Comparison of ENCODE assay signal across 9 cellular contexts in the genomic region with DNA sequence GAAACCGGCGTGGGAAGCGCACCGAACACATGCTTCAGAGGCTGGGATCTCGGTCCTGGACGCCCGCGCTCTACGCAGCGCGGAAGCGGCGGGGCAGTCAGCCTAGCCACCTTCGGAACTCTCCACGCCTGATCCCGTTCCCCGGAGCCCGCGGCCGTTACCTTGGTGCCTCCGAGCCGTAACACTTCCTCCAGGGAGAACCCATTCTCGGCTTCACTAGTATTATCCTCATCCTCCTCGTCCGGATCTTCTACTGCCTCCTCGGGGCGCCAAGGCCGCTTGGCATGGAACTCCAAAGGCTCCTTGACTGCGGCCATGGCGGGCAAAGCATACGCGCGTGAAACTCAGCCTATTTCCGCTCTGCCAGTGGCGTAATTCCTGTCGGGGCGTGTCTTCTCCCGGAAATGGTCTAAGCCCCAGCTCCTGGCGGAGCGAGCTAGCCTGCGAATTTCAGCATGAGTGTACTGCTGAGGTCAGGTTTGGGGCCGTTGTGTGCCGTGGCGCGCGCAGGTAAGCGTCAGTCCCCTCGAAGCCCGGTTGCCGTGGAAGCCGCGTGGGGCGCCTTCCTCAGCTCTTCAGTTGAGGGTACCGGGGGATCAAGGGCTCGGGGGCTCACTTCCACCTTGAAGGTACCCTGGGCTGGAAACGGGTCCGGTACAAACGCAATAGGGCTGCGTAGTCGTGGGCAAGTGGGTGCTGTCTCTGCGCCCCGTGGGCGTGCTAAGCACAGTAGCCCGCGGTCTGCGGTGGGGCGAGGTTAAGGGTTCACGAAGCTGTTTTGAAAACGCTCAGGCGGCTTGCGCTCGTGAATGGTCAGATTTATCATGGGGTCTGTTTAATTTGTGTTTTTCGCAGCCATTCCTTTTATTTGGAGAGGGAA. TPM values are rescaled to one million over a fixed set of nuclear protein-coding genes. Genes with fewer than 3 reads are reported as not detected.
DNase-seq lines count a peak whose midpoint lies in the region; ATAC-seq and TF ChIP-seq lines count a peak whose summit lies in the region.
"Had no signal": no experiment of that assay in that cellular context is flagged by ENCODE, and none has a peak within 500 bp of the region (broad histone marks: within the 10 kb centered on the region; RNA-seq: fewer than 3 reads in every experiment).

A gene with protein sequence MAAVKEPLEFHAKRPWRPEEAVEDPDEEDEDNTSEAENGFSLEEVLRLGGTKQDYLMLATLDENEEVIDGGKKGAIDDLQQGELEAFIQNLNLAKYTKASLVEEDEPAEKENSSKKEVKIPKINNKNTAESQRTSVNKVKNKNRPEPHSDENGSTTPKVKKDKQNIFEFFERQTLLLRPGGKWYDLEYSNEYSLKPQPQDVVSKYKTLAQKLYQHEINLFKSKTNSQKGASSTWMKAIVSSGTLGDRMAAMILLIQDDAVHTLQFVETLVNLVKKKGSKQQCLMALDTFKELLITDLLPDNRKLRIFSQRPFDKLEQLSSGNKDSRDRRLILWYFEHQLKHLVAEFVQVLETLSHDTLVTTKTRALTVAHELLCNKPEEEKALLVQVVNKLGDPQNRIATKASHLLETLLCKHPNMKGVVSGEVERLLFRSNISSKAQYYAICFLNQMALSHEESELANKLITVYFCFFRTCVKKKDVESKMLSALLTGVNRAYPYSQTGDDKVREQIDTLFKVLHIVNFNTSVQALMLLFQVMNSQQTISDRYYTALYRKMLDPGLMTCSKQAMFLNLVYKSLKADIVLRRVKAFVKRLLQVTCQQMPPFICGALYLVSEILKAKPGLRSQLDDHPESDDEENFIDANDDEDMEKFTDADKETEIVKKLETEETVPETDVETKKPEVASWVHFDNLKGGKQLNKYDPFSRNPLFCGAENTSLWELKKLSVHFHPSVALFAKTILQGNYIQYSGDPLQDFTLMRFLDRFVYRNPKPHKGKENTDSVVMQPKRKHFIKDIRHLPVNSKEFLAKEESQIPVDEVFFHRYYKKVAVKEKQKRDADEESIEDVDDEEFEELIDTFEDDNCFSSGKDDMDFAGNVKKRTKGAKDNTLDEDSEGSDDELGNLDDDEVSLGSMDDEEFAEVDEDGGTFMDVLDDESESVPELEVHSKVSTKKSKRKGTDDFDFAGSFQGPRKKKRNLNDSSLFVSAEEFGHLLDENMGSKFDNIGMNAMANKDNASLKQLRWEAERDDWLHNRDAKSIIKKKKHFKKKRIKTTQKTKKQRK (minus strand): TSS at position 346 of the 880 bp plus-strand sequence. CDS start 29 bp downstream, at position 317.
A gene with protein sequence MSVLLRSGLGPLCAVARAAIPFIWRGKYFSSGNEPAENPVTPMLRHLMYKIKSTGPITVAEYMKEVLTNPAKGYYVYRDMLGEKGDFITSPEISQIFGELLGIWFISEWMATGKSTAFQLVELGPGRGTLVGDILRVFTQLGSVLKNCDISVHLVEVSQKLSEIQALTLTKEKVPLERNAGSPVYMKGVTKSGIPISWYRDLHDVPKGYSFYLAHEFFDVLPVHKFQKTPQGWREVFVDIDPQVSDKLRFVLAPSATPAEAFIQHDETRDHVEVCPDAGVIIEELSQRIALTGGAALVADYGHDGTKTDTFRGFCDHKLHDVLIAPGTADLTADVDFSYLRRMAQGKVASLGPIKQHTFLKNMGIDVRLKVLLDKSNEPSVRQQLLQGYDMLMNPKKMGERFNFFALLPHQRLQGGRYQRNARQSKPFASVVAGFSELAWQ (plus strand): TSS at position 408 of the 880 bp plus-strand sequence. CDS start 48 bp downstream, at position 456.

- TF ChIP-seq CTCF in colonic mucosa (IDR thresholded peaks at IDR 0.05) = no peak

- CTCF ChIA-PET in activated CD4-positive, alpha-beta T cell treated with anti-CD3 and anti-CD28 coated beads for 36 hours (lab: Charles Lee) = interaction anchor here (0.6 to 1.4 kb wide), 6 partner anchors 11 to 646 kb away, joined by 3 to 5 read pairs (median 4); no protein-coding TSS in a partner anchor

- intact Hi-C loops in activated CD4-positive, alpha-beta T cell treated with anti-CD3 and anti-CD28 coated beads for 36 hours (cut with DNase I, micrococcal nuclease) = loop anchor here (1.0 to 5.0 kb wide), 13 partner anchors 12 to 441 kb away; a partner anchor contains a TSS
- intact Hi-C loops in colonic mucosa (cut with DNase I) (no loop called here), left colon (cut with DNase I, micrococcal nuclease) (no loop called here)

- peaks cover 8% of the 10 kb centered on the region for H3K4me1 ChIP-seq in colonic mucosa

- ATAC-seq in HG03378 (IDR thresholded peaks at IDR 0.05; ENCODE audit: unreplicated experiment) (peak; percentile 90), left colon (peak; percentile 96)
- ATAC-seq in activated CD4-positive, alpha-beta T cell treated with anti-CD3 and anti-CD28 coated beads for 36 hours = peak; percentile 96

- H3K27me3 ChIP-seq in colonic mucosa = no peaks in the 10 kb centered on the region

- peak within 1 kb of the TSS; percentile 86 to 97 for H3K9ac ChIP-seq in colonic mucosa (ENCODE audit: low read depth in 2 of 2, low read length in 2 of 2)

- H3K9me3 ChIP-seq in colonic mucosa = no peaks in the 10 kb centered on the region

- peak; percentile 89 for TF ChIP-seq POLR2A in GM19099 (IDR thresholded peaks at IDR 0.05; ENCODE audit: extremely low read depth, insufficient read length, low read depth)

- no peak within 1 kb of the TSS for H3K27ac Mint-ChIP-seq in activated CD4-positive, alpha-beta T cell treated with anti-CD3 and anti-CD28 coated beads for 36 hours
- H3K27ac Mint-ChIP-seq: brain had no signal

- no peak within 1 kb of the TSS for H3K4me3 Mint-ChIP-seq in activated CD4-positive, alpha-beta T cell treated with anti-CD3 and anti-CD28 coated beads for 36 hours
- H3K4me3 Mint-ChIP-seq: brain had no signal

- peaks cover 36% of the 10 kb centered on the region for H3K36me3 Mint-ChIP-seq in activated CD4-positive, alpha-beta T cell treated with anti-CD3 and anti-CD28 coated beads for 36 hours (ENCODE audit: low read depth)

- DNase-seq in Ammon's horn (ENCODE audit: low spot score) (peak; percentile 95), NCI-H446 treated with DMSO at 0.1 percent for 48 hours (lab: John Stamatoyannopoulos, UW) (peak; percentile 51), colonic mucosa (peak; percentile 95), left colon (peak; percentile 93 to 94)
- DNase-seq in activated CD4-positive, alpha-beta T cell treated with anti-CD3 and anti-CD28 coated beads for 36 hours = peak; percentile 95
- DNase-seq in stimulated activated CD4-positive, alpha-beta T cell treated with anti-CD3 and anti-CD28 coated beads, Interleukin-1b, Interleukin-23, amount 100 ng/mL, for 48 hours = peak; percentile 93

- H3K27ac ChIP-seq in colonic mucosa = peak within 1 kb of the TSS; percentile 83

- POLR2A ChIA-PET in activated CD4-positive, alpha-beta T cell treated with anti-CD3 and anti-CD28 coated beads for 36 hours (lab: Charles Lee) = interaction anchor here (0.6 to 2.0 kb wide), 8 partner anchors 12 to 1100 kb away, joined by 3 to 13 read pairs (median 5); no protein-coding TSS in a partner anchor

- H3K36me3 ChIP-seq in colonic mucosa = peaks cover 15% of the 10 kb centered on the region

- no peaks in the 10 kb centered on the region for H3K9me3 Mint-ChIP-seq in activated CD4-positive, alpha-beta T cell treated with anti-CD3 and anti-CD28 coated beads for 36 hours (ENCODE audit: low read depth)
- H3K9me3 Mint-ChIP-seq: brain had no signal

- H3K4me3 ChIP-seq in colonic mucosa = peak within 1 kb of the TSS; percentile 81

- no peaks in the 10 kb centered on the region for H3K27me3 Mint-ChIP-seq in activated CD4-positive, alpha-beta T cell treated with anti-CD3 and anti-CD28 coated beads for 36 hours
- H3K27me3 Mint-ChIP-seq: brain had no signal

- peaks cover 39% of the 10 kb centered on the region for H3K4me1 Mint-ChIP-seq in activated CD4-positive, alpha-beta T cell treated with anti-CD3 and anti-CD28 coated beads for 36 hours

RNA-seq across cellular contexts. Expression of the first gene that starts in this region (rescaled TPM):
- total RNA-seq in activated CD4-positive, alpha-beta T cell treated with anti-CD3 and anti-CD28 coated beads for 36 hours = 100 to 1,000 TPM in 1 of 2 experiments, 10 to 100 TPM in 1; 81.8 to 107 TPM
- total RNA-seq in colonic mucosa (10 to 100 TPM; 43.6 to 53.2 TPM), left colon (10 to 100 TPM; 36.9 to 40.0 TPM)

RNA-seq across cellular contexts. Expression of the second gene that starts in this region (rescaled TPM):
- total RNA-seq in activated CD4-positive, alpha-beta T cell treated with anti-CD3 and anti-CD28 coated beads for 36 hours = 10 to 100 TPM; 20.8 to 22.9 TPM
- total RNA-seq in colonic mucosa (10 to 100 TPM; 12.1 to 13.8 TPM), left colon (10 to 100 TPM; 11.4 to 12.3 TPM)

Comparison
In these comparisons a context has a peak if more than half of its experiments do, and no peak if none do; other contexts are left out.
1. Peak in every context shown above with its lines: DNase-seq, ATAC-seq, H3K4me3 ChIP-seq and H3K27ac ChIP-seq.
2. intact Hi-C loops: an anchor here in activated CD4-positive, alpha-beta T cell treated with anti-CD3 and anti-CD28 coated beads for 36 hours (1.0 to 5.0 kb wide); none called in colonic mucosa and left colon.